Comparison of ENCODE assay signal across 26 cellular contexts in genomic region chr16:48162839-48163410, GRCh38. TPM values are rescaled to one million over a fixed set of nuclear protein-coding genes. Genes with fewer than 3 reads are reported as not detected.
"Had no signal": no experiment of that assay in that cellular context is flagged by ENCODE, and none has a peak within 500 bp of the region (broad histone marks: within the 10 kb centered on the region; RNA-seq: fewer than 3 reads in every experiment).

No MANE protein-coding gene starts in this region.

- H3K9ac ChIP-seq: SK-N-SH had no signal

- H3K36me3 ChIP-seq: MG63 had no signal

- H3K27ac ChIP-seq: HL-60, RWPE1 had no signal

- ATAC-seq: Panc1, PC-3 had no signal

- H3K9me2 ChIP-seq: SK-N-SH had no signal

- H3K9me3 ChIP-seq: MG63, SK-N-SH had no signal

- H3K27me3 ChIP-seq: MG63 had no signal

- H3K4me2 ChIP-seq: SK-N-SH had no signal

- DNase-seq: KBM-7; MG63; NCI-H1092; NCI-H1105 treated with DMSO at 0.1 percent for 48 hours; NCI-H1417 treated with DMSO at 0.1 percent for 48 hours; NCI-H146; NCI-H1694 treated with DMSO at 0.1 percent for 48 hours; NCI-H2029; NCI-H2081 treated with DMSO at 0.1 percent for 48 hours; NCI-H2171; NCI-H226; NCI-H446; NCI-H510A; NCI-H524 treated with DMSO at 0.1 percent for 48 hours; NCI-H69; NCI-H774; NK-92 treated with Interleukin-12 subunit alpha and Interleukin-12 subunit beta, amount 100 ng/mL, for 24 hours; PC-3; SHP77; SK-N-SH; SW 1271 had no signal

- H3K4me3 ChIP-seq: MG63 had no signal

RNA-seq across cellular contexts. Expression of gene ABCC12, which starts 7.1 kb away (rescaled TPM):
- total RNA-seq: OCI-LY7, PC-3, SK-MEL-5 had no signal
